In the genomic region with DNA sequence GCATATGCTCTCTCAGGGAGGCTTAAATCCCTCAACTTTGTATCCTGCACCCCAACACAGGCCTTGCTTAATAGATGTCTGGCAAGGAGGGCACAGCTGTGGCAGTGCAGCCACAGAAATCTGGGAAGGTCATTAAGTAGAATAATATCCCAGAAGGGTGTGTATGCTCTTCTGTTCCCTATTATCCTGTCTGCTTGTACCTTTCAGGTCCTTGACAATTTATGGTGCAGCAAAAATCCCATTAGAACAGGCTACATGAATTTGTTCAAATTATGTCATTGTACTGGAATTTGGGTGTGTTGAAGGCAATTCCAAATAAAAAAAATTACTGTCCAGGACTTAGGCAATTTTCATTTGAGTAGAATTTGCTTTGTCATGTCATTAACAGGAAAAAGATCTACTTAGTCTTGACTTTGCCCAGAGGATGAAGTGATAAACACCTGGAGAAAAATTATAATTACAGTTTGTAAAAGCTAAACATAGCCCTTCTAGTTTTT, we compare ENCODE assay signal across 1 cellular context.
TF ChIP-seq lines count a peak whose summit lies in the region.

No MANE protein-coding gene starts in this region.

TF ChIP-seq in HEK293, 187 proteins besides CTCF, POLR2A, EP300 and RAD21:
- TF ChIP-seq, protein P1, sequence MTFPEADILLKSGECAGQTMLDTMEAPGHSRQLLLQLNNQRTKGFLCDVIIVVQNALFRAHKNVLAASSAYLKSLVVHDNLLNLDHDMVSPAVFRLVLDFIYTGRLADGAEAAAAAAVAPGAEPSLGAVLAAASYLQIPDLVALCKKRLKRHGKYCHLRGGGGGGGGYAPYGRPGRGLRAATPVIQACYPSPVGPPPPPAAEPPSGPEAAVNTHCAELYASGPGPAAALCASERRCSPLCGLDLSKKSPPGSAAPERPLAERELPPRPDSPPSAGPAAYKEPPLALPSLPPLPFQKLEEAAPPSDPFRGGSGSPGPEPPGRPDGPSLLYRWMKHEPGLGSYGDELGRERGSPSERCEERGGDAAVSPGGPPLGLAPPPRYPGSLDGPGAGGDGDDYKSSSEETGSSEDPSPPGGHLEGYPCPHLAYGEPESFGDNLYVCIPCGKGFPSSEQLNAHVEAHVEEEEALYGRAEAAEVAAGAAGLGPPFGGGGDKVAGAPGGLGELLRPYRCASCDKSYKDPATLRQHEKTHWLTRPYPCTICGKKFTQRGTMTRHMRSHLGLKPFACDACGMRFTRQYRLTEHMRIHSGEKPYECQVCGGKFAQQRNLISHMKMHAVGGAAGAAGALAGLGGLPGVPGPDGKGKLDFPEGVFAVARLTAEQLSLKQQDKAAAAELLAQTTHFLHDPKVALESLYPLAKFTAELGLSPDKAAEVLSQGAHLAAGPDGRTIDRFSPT (tag by site-specific recombination; IDR thresholded peaks at IDR 0.05): 0 out of 2 replicates have a peak, but pooled peaks have one; percentile 26
- no peak for TF ChIP-seq ZNF76 (tag by site-specific recombination; IDR thresholded peaks at IDR 0.05; ENCODE audit: borderline replicate concordance, low read depth)
